ENCODE assay signal across 17 cellular contexts in genomic region chr4:176735300-176735699, GRCh38. TPM values are rescaled to one million over a fixed set of nuclear protein-coding genes. Genes with fewer than 3 reads are reported as not detected.
DNase-seq lines count a peak whose midpoint lies in the region; ATAC-seq, FAIRE-seq and TF ChIP-seq lines count a peak whose summit lies in the region.
"Had no signal": no experiment of that assay in that cellular context is flagged by ENCODE, and none has a peak within 500 bp of the region (broad histone marks: within the 10 kb centered on the region; RNA-seq: fewer than 3 reads in every experiment).

No MANE protein-coding gene starts in this region.

- peaks cover 70% of the 10 kb centered on the region for H3K4me1 ChIP-seq in osteoblast (ENCODE audit: insufficient read depth, low read length)
- H3K4me1 ChIP-seq: parathyroid adenoma, tibial nerve had no signal

- peak overlapping the region; percentile 18 for H3K27ac ChIP-seq in osteoblast (ENCODE audit: low read depth, low read length)
- H3K27ac ChIP-seq: epithelial cell of prostate, parathyroid adenoma, SJSA1, tibial nerve had no signal

- no peak overlapping the region for H3K4me3 ChIP-seq in osteoblast (ENCODE audit: insufficient read depth, low read length)
- H3K4me3 ChIP-seq: SJSA1, smooth muscle cell, tibial nerve had no signal

- H3K79me2 ChIP-seq in osteoblast (ENCODE audit: insufficient read depth, low read length) = peaks cover 92% of the 10 kb centered on the region
- H3K79me2 ChIP-seq: parathyroid adenoma had no signal

- no peak for ATAC-seq in HG02938 (IDR thresholded peaks at IDR 0.05; ENCODE audit: unreplicated experiment)
- ATAC-seq: activated CD4-positive, alpha-beta T cell treated with anti-CD3 and anti-CD28 coated beads for 36 hours; left lobe of liver had no signal

- peaks cover 88% of the 10 kb centered on the region for H4K20me1 ChIP-seq in osteoblast (ENCODE audit: insufficient read depth, low read length)

- DNase-seq in ELR (ENCODE audit: low read depth) (peak; percentile 84), RCC 7860 (ENCODE audit: low spot score) (peak; percentile 6), dedifferentiated amniotic fluid mesenchymal stem cell (ENCODE audit: extremely low spot score) (peak; percentile 16), osteoblast (ENCODE audit: insufficient read length, low spot score, missing footprints) (no peak), NCI-H345 treated with DMSO at 0.1 percent for 48 hours (lab: John Stamatoyannopoulos, UW; ENCODE audit: unreplicated experiment) (no peak), anterior cingulate cortex (lab: John Stamatoyannopoulos, UW) (no peak)
- DNase-seq: activated CD4-positive, alpha-beta T cell treated with anti-CD3 and anti-CD28 coated beads for 36 hours; activated T-cell treated with anti-CD3 and anti-CD28 coated beads for 4 hours; KBM-7; T-helper 9 cell had no signal

- no peak for FAIRE-seq in RCC 7860 (lab: Jason Lieb, UNC)

- H3K9me3 ChIP-seq in osteoblast (ENCODE audit: low read depth, low read length) = no peaks in the 10 kb centered on the region
- H3K9me3 ChIP-seq: SJSA1, tibial nerve had no signal

- no peak for TF ChIP-seq CTCF in osteoblast (IDR thresholded peaks at IDR 0.05; ENCODE audit: extremely low read depth, low read depth, low read length)

- H3K27me3 ChIP-seq in osteoblast (ENCODE audit: insufficient read depth, low read length) = no peaks in the 10 kb centered on the region
- H3K27me3 ChIP-seq: SJSA1, tibial nerve had no signal

- H2AFZ ChIP-seq in osteoblast (ENCODE audit: low read length) = no peak overlapping the region
- H2AFZ ChIP-seq: parathyroid adenoma had no signal

- peak overlapping the region; percentile 42 for H3K4me2 ChIP-seq in osteoblast (ENCODE audit: insufficient read depth, low read length)
- H3K4me2 ChIP-seq: smooth muscle cell had no signal

- peaks cover 17% of the 10 kb centered on the region for H3K36me3 ChIP-seq in osteoblast (ENCODE audit: insufficient read depth, low read length)
- H3K36me3 ChIP-seq: SJSA1, tibial nerve had no signal

RNA-seq across cellular contexts. Expression of gene VEGFC, which starts 57.4 kb away (rescaled TPM):
- total RNA-seq in osteoblast = 55.4 and 56.9 TPM in 2 replicates
- total RNA-seq: activated CD4-positive, alpha-beta T cell treated with anti-CD3 and anti-CD28 coated beads for 36 hours had no signal

Comparison
In these comparisons a context has a peak if more than half of its experiments do, and no peak if none do; other contexts are left out.
1. DNase-seq: peak in ELR (single experiment), RCC 7860 (single experiment) and dedifferentiated amniotic fluid mesenchymal stem cell (single experiment); none in osteoblast (single experiment), NCI-H345 treated with DMSO at 0.1 percent for 48 hours (single experiment) and anterior cingulate cortex (0 of 58).